ENCODE assay signal across 17 cellular contexts in genomic region chr9:86733929-86734328, GRCh38.
DNase-seq lines count a peak whose midpoint lies in the region; ATAC-seq and TF ChIP-seq lines count a peak whose summit lies in the region.
"Had no signal": no experiment of that assay in that cellular context is flagged by ENCODE, and none has a peak within 500 bp of the region (broad histone marks: within the 10 kb centered on the region; RNA-seq: fewer than 3 reads in every experiment).

No MANE protein-coding gene starts in this region.

- H3K18ac ChIP-seq in neuronal stem cell (ENCODE audit: low read length): peak overlapping the region; percentile 68

- intact Hi-C loops in left cardiac atrium (cut with DNase I) (no loop called here), left colon (cut with DNase I, micrococcal nuclease) (no loop called here)

- TF ChIP-seq EP300 in suprapubic skin (IDR thresholded peaks at IDR 0.05): no peak

- no peak overlapping the region for H3K4me3 ChIP-seq in MG63
- H3K4me3 ChIP-seq in neuronal stem cell (ENCODE audit: low read length in 2 of 2): no peak overlapping the region
- no peak overlapping the region for H3K4me3 ChIP-seq in suprapubic skin
- H3K4me3 ChIP-seq: A549, Peyer's patch had no signal

- no peak overlapping the region for H2BK5ac ChIP-seq in neuronal stem cell (ENCODE audit: low read length)

- H2BK120ac ChIP-seq in neuronal stem cell (ENCODE audit: low read depth, low read length): no peak overlapping the region

- H3K27me3 ChIP-seq in MG63: no peaks in the 10 kb centered on the region
- no peaks in the 10 kb centered on the region for H3K27me3 ChIP-seq in neuronal stem cell (ENCODE audit: control insufficient read depth in 3 of 3, insufficient read depth in 3 of 3, low read depth in 1 of 3, low read length in 3 of 3)
- no peaks in the 10 kb centered on the region for H3K27me3 ChIP-seq in suprapubic skin
- H3K27me3 ChIP-seq: Peyer's patch had no signal

- H3K9ac ChIP-seq in neuronal stem cell (ENCODE audit: low read depth, low read length, poor library complexity): no peak overlapping the region

- H3K4ac ChIP-seq in neuronal stem cell (ENCODE audit: low read length): no peak overlapping the region

- no CpG with 5 or more reads among the region's 6 CpGs for WGBS in neuronal stem cell (ENCODE audit: extremely low coverage in 2 of 2, insufficient read length in 2 of 2, insufficient replicate concordance in 1 of 2), 2 donors
- 46% methylated on average over 6 of the region's 6 CpGs for WGBS in suprapubic skin

- no peak overlapping the region for H3K14ac ChIP-seq in neuronal stem cell (ENCODE audit: low read length)

- H3K79me1 ChIP-seq in neuronal stem cell (ENCODE audit: low read depth, low read length): no peaks in the 10 kb centered on the region

- peaks cover 0 to 3% of the 10 kb centered on the region in 2 donors for H3K4me1 ChIP-seq in neuronal stem cell (ENCODE audit: control insufficient read depth in 2 of 2, insufficient read depth in 1 of 2, low read depth in 1 of 2, low read length in 2 of 2)
- peaks cover 29% of the 10 kb centered on the region for H3K4me1 ChIP-seq in suprapubic skin
- H3K4me1 ChIP-seq: A549, Peyer's patch had no signal

- DNase-seq in MG63 (peak; percentile 93), left cardiac atrium (no peak), neuronal stem cell (ENCODE audit: low spot score) (no peak), suprapubic skin (ENCODE audit: low spot score in 2 of 2) (no peak), left colon (no peak), SIG-M5 treated with dmso at 0.1 percent for 504 hours (lab: John Stamatoyannopoulos, UW; ENCODE audit: unreplicated experiment) (no peak), COLO829 (ENCODE audit: low spot score) (no peak)
- DNase-seq: AML-193, Calu3, DMS79 treated with DMSO at 0.1 percent for 48 hours, HCEC 1CT, Kasumi-1, NCI-H187 treated with DMSO at 0.1 percent for 48 hours, NCI-H510A treated with DMSO at 0.1 percent for 48 hours, Peyer's patch had no signal

- H2BK15ac ChIP-seq in neuronal stem cell (ENCODE audit: low read length): peak overlapping the region; percentile 30

- H4K8ac ChIP-seq in neuronal stem cell (ENCODE audit: low read depth, low read length): no peak overlapping the region

- no peak overlapping the region for H3K4me2 ChIP-seq in neuronal stem cell (ENCODE audit: insufficient read depth, low read length, poor library complexity, severe bottlenecking)
- H3K4me2 ChIP-seq: A549 had no signal

- no peak overlapping the region for H2AK5ac ChIP-seq in neuronal stem cell (ENCODE audit: low read depth, low read length)

- H3K36me3 ChIP-seq in MG63: no peaks in the 10 kb centered on the region
- no peaks in the 10 kb centered on the region for H3K36me3 ChIP-seq in neuronal stem cell (replicated peaks in 1 of 2; ENCODE audit: control insufficient read depth in 2 of 2, insufficient read depth in 2 of 2, low read length in 2 of 2)
- no peaks in the 10 kb centered on the region for H3K36me3 ChIP-seq in suprapubic skin
- H3K36me3 ChIP-seq: Peyer's patch had no signal

- ATAC-seq in left cardiac atrium (peak; percentile 36 to 44), left colon (no peak), GM19463 (IDR thresholded peaks at IDR 0.05; ENCODE audit: unreplicated experiment) (no peak)
- ATAC-seq: A549 had no signal

- no peak overlapping the region for H3K27ac ChIP-seq in neuronal stem cell (replicated peaks; ENCODE audit: low read length)
- peak overlapping the region; percentile 55 for H3K27ac ChIP-seq in suprapubic skin
- H3K27ac ChIP-seq: A549 had no signal

- no peak overlapping the region for H2AFZ ChIP-seq in neuronal stem cell (ENCODE audit: low read length)

- TF ChIP-seq CTCF in suprapubic skin (IDR thresholded peaks at IDR 0.05): no peak

- no peaks in the 10 kb centered on the region for H3K9me3 ChIP-seq in MG63
- H3K9me3 ChIP-seq in neuronal stem cell (replicated peaks in 1 of 2; ENCODE audit: control insufficient read depth in 2 of 2, insufficient read depth in 1 of 2, low read depth in 1 of 2, low read length in 2 of 2): no peaks in the 10 kb centered on the region
- no peaks in the 10 kb centered on the region for H3K9me3 ChIP-seq in suprapubic skin
- H3K9me3 ChIP-seq: A549, Peyer's patch had no signal

- no peak for TF ChIP-seq POLR2A in suprapubic skin (IDR thresholded peaks at IDR 0.05)

- no peak overlapping the region for H3K23ac ChIP-seq in neuronal stem cell (ENCODE audit: low read depth, low read length, poor library complexity)

- no peak overlapping the region for H4K91ac ChIP-seq in neuronal stem cell (ENCODE audit: low read depth, low read length, poor library complexity)

- H2BK12ac ChIP-seq in neuronal stem cell (ENCODE audit: low read length): no peak overlapping the region

Comparison
In these comparisons a context has a peak if more than half of its experiments do, and no peak if none do; other contexts are left out.
1. ATAC-seq: peak in left cardiac atrium (2 of 2); none in left colon (single experiment) and GM19463 (single experiment).